ENCODE assay signal across 19 cellular contexts in genomic region chr15:29887719-29888118, GRCh38.
A peak's percentile ranks its signal among the peaks of the same experiment; 100 is the strongest.
DNase-seq lines count a peak whose midpoint lies in the region; ATAC-seq and TF ChIP-seq lines count a peak whose summit lies in the region.
"Had no signal": no experiment of that assay in that cellular context is flagged by ENCODE, and none has a peak within 500 bp of the region (broad histone marks: within the 10 kb centered on the region; RNA-seq: fewer than 3 reads in every experiment).

No MANE protein-coding gene starts in this region.

- H3K36me3 ChIP-seq in left lung: no peaks in the 10 kb centered on the region

- no peaks in the 10 kb centered on the region for H3K9me3 ChIP-seq in left lung
- H3K9me3 ChIP-seq: Caco-2 had no signal

- H3K27me3 ChIP-seq in left lung: no peaks in the 10 kb centered on the region

- H3K4me3 ChIP-seq in left lung: no peak overlapping the region

- H3K27ac ChIP-seq in VCaP (peak overlapping the region; percentile 40), left lung (no peak overlapping the region)

- intact Hi-C loops in left lung (cut with DNase I): no loop called here

- DNase-seq in EH (ENCODE audit: low read depth) (peak; percentile 3), fibroblast of gingiva (ENCODE audit: low read depth) (peak; percentile 74), left kidney (ENCODE audit: low read depth, low spot score) (peak; percentile 41), NCI-H2227 (lab: John Stamatoyannopoulos, UW; ENCODE audit: unreplicated experiment) (no peak), left lung (no peak), ureter (ENCODE audit: low spot score) (no peak)
- DNase-seq: Caco-2; CD4-positive, CD25-positive, alpha-beta regulatory T cell; DMS153; EL; Kasumi-1; MV-4-11; NCI-H1417; NCI-H187 treated with DMSO at 0.1 percent for 48 hours; NCI-H526 treated with DMSO at 0.1 percent for 48 hours; OCI-M1; SHP77 treated with DMSO at 0.1 percent for 48 hours had no signal

- ATAC-seq in HG03342 (IDR thresholded peaks at IDR 0.05; ENCODE audit: unreplicated experiment) (no peak), left lung (no peak)

- TF ChIP-seq CTCF in VCaP (conservative IDR thresholded peaks at IDR 0.05): no peak
- no peak for TF ChIP-seq CTCF in left lung (IDR thresholded peaks at IDR 0.05)

- H3K4me1 ChIP-seq in left lung: no peaks in the 10 kb centered on the region

Comparison
In these comparisons a context has a peak if more than half of its experiments do, and no peak if none do; other contexts are left out.
1. DNase-seq: peak in EH (single experiment), fibroblast of gingiva (single experiment) and left kidney (single experiment); none in NCI-H2227 (single experiment), left lung (0 of 2) and ureter (single experiment).